8 cellular contexts compared by ENCODE assay signal in genomic region chr12:65171870-65172269, GRCh38. TPM values are rescaled to one million over a fixed set of nuclear protein-coding genes. Genes with fewer than 3 reads are reported as not detected.
DNase-seq lines count a peak whose midpoint lies in the region; ATAC-seq and TF ChIP-seq lines count a peak whose summit lies in the region.

No MANE protein-coding gene starts in this region.

- peaks cover 14% of the 10 kb centered on the region for H3K4me1 ChIP-seq in colonic mucosa
- H3K4me1 ChIP-seq in neuron (ENCODE audit: insufficient read depth, low read length), result peaks cover 37% of the 10 kb centered on the region

- H3K9ac ChIP-seq in colonic mucosa (ENCODE audit: low read depth in 2 of 2, low read length in 2 of 2), result no peak overlapping the region

- H3K36me3 ChIP-seq in colonic mucosa (no peaks in the 10 kb centered on the region), neuron (ENCODE audit: insufficient read depth, low read length) (peaks cover 27% of the 10 kb centered on the region)

- H2AFZ ChIP-seq in neuron (ENCODE audit: low read depth, low read length), result no peak overlapping the region

- H3K27me3 ChIP-seq in colonic mucosa (no peaks in the 10 kb centered on the region), neuron (ENCODE audit: insufficient read depth, low read length) (no peaks in the 10 kb centered on the region)

- ATAC-seq in GM21360 (IDR thresholded peaks at IDR 0.05; ENCODE audit: unreplicated experiment), result no peak

- no peak overlapping the region for H3K27ac ChIP-seq in colonic mucosa

- peak; percentile 3 for DNase-seq in EL
- peak; percentile 62 for DNase-seq in NAMALWA (ENCODE audit: low spot score)
- DNase-seq in colonic mucosa, result no peak
- DNase-seq in MV-4-11 (lab: John Stamatoyannopoulos, UW), result no peak
- DNase-seq in superior temporal gyrus (ENCODE audit: extremely low spot score), result no peak
- no peak for DNase-seq in stimulated activated CD4-positive, alpha-beta T cell treated with anti-CD3 and anti-CD28 coated beads, Interleukin-2, amount 100 ng/mL, for 24 hours

- H3K4me3 ChIP-seq in colonic mucosa, result peak overlapping the region; percentile 89
- peak overlapping the region; percentile 56 for H3K4me3 ChIP-seq in neuron (ENCODE audit: low read length)

- no peak for TF ChIP-seq CTCF in colonic mucosa (IDR thresholded peaks at IDR 0.05)

- intact Hi-C loops in colonic mucosa (cut with DNase I), result no loop called here

- H3K9me3 ChIP-seq in colonic mucosa (no peaks in the 10 kb centered on the region), neuron (ENCODE audit: low read length) (no peaks in the 10 kb centered on the region)

RNA-seq across cellular contexts. Expression of gene LEMD3, which starts 2.5 kb away (rescaled TPM):
- 10 to 100 TPM; 28.9 to 35.6 TPM for total RNA-seq in colonic mucosa

RNA-seq across cellular contexts. Expression of gene WIF1, which starts 50.8 kb away (rescaled TPM):
- under 1 TPM in 1 of 2 donors, not detected in 1; 0.20 TPM for total RNA-seq in colonic mucosa

Comparison
In these comparisons a context has a peak if more than half of its experiments do, and no peak if none do; other contexts are left out.
1. DNase-seq: peak in EL (single experiment) and NAMALWA (single experiment); none in colonic mucosa (single experiment), MV-4-11 (single experiment), superior temporal gyrus (single experiment) and stimulated activated CD4-positive, alpha-beta T cell treated with anti-CD3 and anti-CD28 coated beads, Interleukin-2, amount 100 ng/mL, for 24 hours (0 of 2).